29 cellular contexts compared by ENCODE assay signal in the genomic region with DNA sequence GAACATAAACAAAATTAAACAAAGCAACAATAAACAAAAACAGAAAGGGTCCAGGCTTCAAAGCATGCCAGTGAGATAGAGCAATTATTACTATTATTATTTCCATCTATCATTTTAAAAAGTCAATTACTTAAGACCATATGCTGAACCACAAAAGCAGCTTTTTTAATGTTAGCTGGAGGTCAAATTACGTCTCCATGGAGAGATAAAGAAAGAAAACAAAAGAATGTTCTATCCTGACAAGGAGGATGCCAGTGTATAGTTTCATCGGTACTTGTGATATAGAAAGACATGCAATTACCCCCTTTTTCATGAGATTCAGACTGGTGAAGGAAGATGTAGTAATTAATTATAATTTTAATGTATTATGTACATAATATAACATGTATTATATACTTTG.
"Had no signal": no experiment of that assay in that cellular context is flagged by ENCODE, and none has a peak within 500 bp of the region (broad histone marks: within the 10 kb centered on the region; RNA-seq: fewer than 3 reads in every experiment).

No MANE protein-coding gene starts in this region.

- H3K4me1 Mint-ChIP-seq: activated CD4-positive, alpha-beta memory T cell treated with anti-CD3 and anti-CD28 coated beads, Interleukin-2, amount 10 ng/mL, durations not matched to agents 7 days and 5 days; activated CD8-positive, alpha-beta memory T cell treated with anti-CD3 and anti-CD28 coated beads, Interleukin-2, amount 10 ng/mL, durations not matched to agents 7 days and 5 days; activated naive CD4-positive, alpha-beta T cell treated with anti-CD3 and anti-CD28 coated beads, Interleukin-2, amount 10 ng/mL, durations not matched to agents 7 days and 5 days; activated naive CD8-positive, alpha-beta T cell treated with anti-CD3 and anti-CD28 coated beads, Interleukin-2, amount 50 U/mL, for 24 hours had no signal

- H3K9me3 Mint-ChIP-seq: activated CD4-positive, alpha-beta memory T cell treated with anti-CD3 and anti-CD28 coated beads, Interleukin-2, amount 10 ng/mL, durations not matched to agents 7 days and 5 days; activated naive CD4-positive, alpha-beta T cell treated with anti-CD3 and anti-CD28 coated beads, Interleukin-2, amount 10 ng/mL, durations not matched to agents 7 days and 5 days; activated naive CD8-positive, alpha-beta T cell treated with anti-CD3 and anti-CD28 coated beads, Interleukin-2, amount 50 U/mL, for 24 hours had no signal

- H3K4me3 Mint-ChIP-seq: activated CD4-positive, alpha-beta memory T cell treated with anti-CD3 and anti-CD28 coated beads, Interleukin-2, amount 10 ng/mL, durations not matched to agents 7 days and 5 days; activated CD8-positive, alpha-beta memory T cell treated with anti-CD3 and anti-CD28 coated beads, Interleukin-2, amount 10 ng/mL, durations not matched to agents 7 days and 5 days; activated naive CD4-positive, alpha-beta T cell treated with anti-CD3 and anti-CD28 coated beads, Interleukin-2, amount 10 ng/mL, durations not matched to agents 7 days and 5 days; activated naive CD8-positive, alpha-beta T cell; activated naive CD8-positive, alpha-beta T cell treated with anti-CD3 and anti-CD28 coated beads, Interleukin-2, amount 50 U/mL, for 24 hours had no signal

- DNase-seq: activated CD4-positive, alpha-beta memory T cell treated with anti-CD3 and anti-CD28 coated beads, Interleukin-2, amount 10 ng/mL, durations not matched to agents 7 days and 5 days; activated CD4-positive, alpha-beta T cell treated with anti-CD3 and anti-CD28 coated beads for 1 hour; activated CD4-positive, alpha-beta T cell treated with anti-CD3 and anti-CD28 coated beads for 48 hours; activated CD4-positive, CD25-positive, alpha-beta regulatory T cell; activated CD8-positive, alpha-beta memory T cell treated with anti-CD3 and anti-CD28 coated beads for 24 hours; activated CD8-positive, alpha-beta memory T cell treated with anti-CD3 and anti-CD28 coated beads, Interleukin-2, amount 10 ng/mL, durations not matched to agents 7 days and 5 days; activated CD8-positive, alpha-beta memory T cell treated with anti-CD3 and anti-CD28 coated beads, Interleukin-2, amount 50 U/mL, for 48 hours; activated effector memory CD4-positive, alpha-beta T cell treated with Interleukin-2 at 50 U/mL for 16 hours; activated naive CD4-positive, alpha-beta T cell treated with anti-CD3 and anti-CD28 coated beads, Interleukin-2, amount 10 ng/mL, durations not matched to agents 7 days and 5 days; activated naive CD8-positive, alpha-beta T cell treated with anti-CD3 and anti-CD28 coated beads, Interleukin-2, amount 50 U/mL, for 24 hours; activated T-cell treated with anti-CD3 and anti-CD28 coated beads, Interleukin-2, amount 50 U/mL, for 48 hours; amniotic stem cell; aorta; central memory CD4-positive, alpha-beta T cell; Kasumi-1; KG1; MM.1S; MV-4-11; NCI-H1092 treated with DMSO at 0.1 percent for 48 hours; NCI-H187 treated with DMSO at 0.1 percent for 48 hours; NCI-H2081; NCI-H345; NCI-H524 treated with DMSO at 0.1 percent for 48 hours; NCI-H748 treated with DMSO at 0.1 percent for 48 hours; PC-9; SIG-M5; T1000; WERI-Rb-1 had no signal

- H3K4me3 ChIP-seq: PC-9 had no signal

- H3K27me3 Mint-ChIP-seq: activated CD4-positive, alpha-beta memory T cell treated with anti-CD3 and anti-CD28 coated beads, Interleukin-2, amount 10 ng/mL, durations not matched to agents 7 days and 5 days; activated CD8-positive, alpha-beta memory T cell treated with anti-CD3 and anti-CD28 coated beads, Interleukin-2, amount 10 ng/mL, durations not matched to agents 7 days and 5 days; activated naive CD4-positive, alpha-beta T cell treated with anti-CD3 and anti-CD28 coated beads, Interleukin-2, amount 10 ng/mL, durations not matched to agents 7 days and 5 days had no signal

- H3K36me3 Mint-ChIP-seq: activated CD8-positive, alpha-beta memory T cell treated with anti-CD3 and anti-CD28 coated beads, Interleukin-2, amount 10 ng/mL, durations not matched to agents 7 days and 5 days; activated naive CD4-positive, alpha-beta T cell treated with anti-CD3 and anti-CD28 coated beads, Interleukin-2, amount 10 ng/mL, durations not matched to agents 7 days and 5 days; activated naive CD8-positive, alpha-beta T cell had no signal

- H3K27ac Mint-ChIP-seq: activated CD4-positive, alpha-beta memory T cell treated with anti-CD3 and anti-CD28 coated beads, Interleukin-2, amount 10 ng/mL, durations not matched to agents 7 days and 5 days; activated CD8-positive, alpha-beta memory T cell treated with anti-CD3 and anti-CD28 coated beads, Interleukin-2, amount 10 ng/mL, durations not matched to agents 7 days and 5 days; activated naive CD4-positive, alpha-beta T cell treated with anti-CD3 and anti-CD28 coated beads, Interleukin-2, amount 10 ng/mL, durations not matched to agents 7 days and 5 days; activated naive CD8-positive, alpha-beta T cell; activated naive CD8-positive, alpha-beta T cell treated with anti-CD3 and anti-CD28 coated beads, Interleukin-2, amount 50 U/mL, for 24 hours had no signal
